In genomic region chr1:165598676-165599059, GRCh38 we compare ENCODE assay signal across 1 cellular context.
TF ChIP-seq lines count a peak whose summit lies in the region.

No MANE protein-coding gene starts in this region.

TF ChIP-seq in GM12878, 131 proteins besides CTCF, POLR2A, EP300 and RAD21:
- TF ChIP-seq SKIL (IDR thresholded peaks at IDR 0.05; ENCODE audit: low read depth, poor library complexity, severe bottlenecking) (no peak), ZNF274 (IDR thresholded peaks at IDR 0.05; ENCODE audit: insufficient read depth, insufficient read length) (no peak), CEBPB (IDR thresholded peaks at IDR 0.05; ENCODE audit: borderline replicate concordance in 1 of 2, low read depth in 2 of 2, low read length in 2 of 2) (no peak), CBFB (IDR thresholded peaks at IDR 0.05; ENCODE audit: low read depth) (no peak), BRCA1 (IDR thresholded peaks at IDR 0.05; ENCODE audit: low read depth, low read length) (no peak), ZBED1 (IDR thresholded peaks at IDR 0.05; ENCODE audit: borderline replicate concordance) (no peak), BMI1 (IDR thresholded peaks at IDR 0.05; ENCODE audit: borderline replicate concordance) (no peak), TCF12 (IDR thresholded peaks at IDR 0.05; ENCODE audit: low read depth, low read length) (no peak), IRF4 (IDR thresholded peaks at IDR 0.05; ENCODE audit: low read depth, low read length) (no peak), RB1 (IDR thresholded peaks at IDR 0.05; ENCODE audit: borderline replicate concordance) (no peak), ZZZ3 (IDR thresholded peaks at IDR 0.05; ENCODE audit: control insufficient read depth, insufficient read length, low read depth) (no peak), NR2C1 (IDR thresholded peaks at IDR 0.05) (no peak), CBX5 (IDR thresholded peaks at IDR 0.05; ENCODE audit: low read depth) (no peak)
- TF ChIP-seq, protein P1, sequence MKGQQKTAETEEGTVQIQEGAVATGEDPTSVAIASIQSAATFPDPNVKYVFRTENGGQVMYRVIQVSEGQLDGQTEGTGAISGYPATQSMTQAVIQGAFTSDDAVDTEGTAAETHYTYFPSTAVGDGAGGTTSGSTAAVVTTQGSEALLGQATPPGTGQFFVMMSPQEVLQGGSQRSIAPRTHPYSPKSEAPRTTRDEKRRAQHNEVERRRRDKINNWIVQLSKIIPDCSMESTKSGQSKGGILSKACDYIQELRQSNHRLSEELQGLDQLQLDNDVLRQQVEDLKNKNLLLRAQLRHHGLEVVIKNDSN (IDR thresholded peaks at IDR 0.05; ENCODE audit: borderline replicate concordance, extremely low read length, insufficient read depth, low read depth, low read length), result no peak
- TF ChIP-seq, protein P2, sequence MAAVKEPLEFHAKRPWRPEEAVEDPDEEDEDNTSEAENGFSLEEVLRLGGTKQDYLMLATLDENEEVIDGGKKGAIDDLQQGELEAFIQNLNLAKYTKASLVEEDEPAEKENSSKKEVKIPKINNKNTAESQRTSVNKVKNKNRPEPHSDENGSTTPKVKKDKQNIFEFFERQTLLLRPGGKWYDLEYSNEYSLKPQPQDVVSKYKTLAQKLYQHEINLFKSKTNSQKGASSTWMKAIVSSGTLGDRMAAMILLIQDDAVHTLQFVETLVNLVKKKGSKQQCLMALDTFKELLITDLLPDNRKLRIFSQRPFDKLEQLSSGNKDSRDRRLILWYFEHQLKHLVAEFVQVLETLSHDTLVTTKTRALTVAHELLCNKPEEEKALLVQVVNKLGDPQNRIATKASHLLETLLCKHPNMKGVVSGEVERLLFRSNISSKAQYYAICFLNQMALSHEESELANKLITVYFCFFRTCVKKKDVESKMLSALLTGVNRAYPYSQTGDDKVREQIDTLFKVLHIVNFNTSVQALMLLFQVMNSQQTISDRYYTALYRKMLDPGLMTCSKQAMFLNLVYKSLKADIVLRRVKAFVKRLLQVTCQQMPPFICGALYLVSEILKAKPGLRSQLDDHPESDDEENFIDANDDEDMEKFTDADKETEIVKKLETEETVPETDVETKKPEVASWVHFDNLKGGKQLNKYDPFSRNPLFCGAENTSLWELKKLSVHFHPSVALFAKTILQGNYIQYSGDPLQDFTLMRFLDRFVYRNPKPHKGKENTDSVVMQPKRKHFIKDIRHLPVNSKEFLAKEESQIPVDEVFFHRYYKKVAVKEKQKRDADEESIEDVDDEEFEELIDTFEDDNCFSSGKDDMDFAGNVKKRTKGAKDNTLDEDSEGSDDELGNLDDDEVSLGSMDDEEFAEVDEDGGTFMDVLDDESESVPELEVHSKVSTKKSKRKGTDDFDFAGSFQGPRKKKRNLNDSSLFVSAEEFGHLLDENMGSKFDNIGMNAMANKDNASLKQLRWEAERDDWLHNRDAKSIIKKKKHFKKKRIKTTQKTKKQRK (IDR thresholded peaks at IDR 0.05; ENCODE audit: low read depth, low read length), result no peak
